Comparison of ENCODE assay signal across 12 cellular contexts in the genomic region with DNA sequence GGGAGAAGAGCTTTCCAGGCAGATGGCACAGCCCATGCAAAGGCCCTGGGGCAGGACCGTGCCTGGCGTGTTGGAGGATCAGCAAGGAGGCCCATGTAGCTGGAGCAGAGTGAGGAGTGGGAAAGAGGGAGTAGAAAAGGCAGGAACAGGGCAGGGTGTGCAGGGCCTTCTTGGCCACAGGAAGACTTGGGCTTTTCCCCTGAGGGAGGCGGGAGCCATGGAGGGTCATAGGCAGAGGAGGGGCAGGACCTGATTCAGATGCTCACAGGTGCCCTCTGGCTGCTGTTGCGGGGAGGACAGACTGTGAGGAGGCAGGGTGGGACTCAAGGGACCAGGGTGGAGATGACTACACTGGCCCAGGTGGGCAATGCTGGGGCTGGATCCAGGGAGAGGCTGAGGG. TPM values are rescaled to one million over a fixed set of nuclear protein-coding genes. Genes with fewer than 3 reads are reported as not detected.
A peak's percentile ranks its signal among the peaks of the same experiment; 100 is the strongest.
DNase-seq lines count a peak whose midpoint lies in the region; ATAC-seq and TF ChIP-seq lines count a peak whose summit lies in the region.
"Had no signal": no experiment of that assay in that cellular context is flagged by ENCODE, and none has a peak within 500 bp of the region (broad histone marks: within the 10 kb centered on the region; RNA-seq: fewer than 3 reads in every experiment).

No MANE protein-coding gene starts in this region.

- no peaks in the 10 kb centered on the region for H3K27me3 ChIP-seq in adrenal gland
- H3K27me3 ChIP-seq: body of pancreas, uterus had no signal

- no peak for ATAC-seq in GM18519 (IDR thresholded peaks at IDR 0.05; ENCODE audit: low FRiP score, unreplicated experiment)
- no peak for ATAC-seq in HG02610 (IDR thresholded peaks at IDR 0.05; ENCODE audit: unreplicated experiment)
- ATAC-seq in HG02840 (IDR thresholded peaks at IDR 0.05; ENCODE audit: low FRiP score, unreplicated experiment), result no peak
- ATAC-seq: body of pancreas had no signal

- TF ChIP-seq CTCF in AG09309 (IDR thresholded peaks at IDR 0.05; ENCODE audit: control insufficient read depth, insufficient read depth, low read depth, low read length, missing control alignments) (peak; percentile 32), GM10248 (IDR thresholded peaks at IDR 0.05; ENCODE audit: control extremely low read depth, extremely low read depth, low read depth, missing control alignments) (no peak), fibroblast of villous mesenchyme (IDR thresholded peaks at IDR 0.05; ENCODE audit: insufficient read depth, low read depth, low read length) (peak; percentile 11), adrenal gland (IDR thresholded peaks at IDR 0.05) (no peak)

- intact Hi-C loops in adrenal gland (cut with DNase I), result no loop called here

- H3K4me3 ChIP-seq in AG09309 (ENCODE audit: control insufficient read depth, low read depth, low read length) (no peak overlapping the region), fibroblast of villous mesenchyme (ENCODE audit: low read depth, low read length) (no peak overlapping the region), adrenal gland (no peak overlapping the region)
- H3K4me3 ChIP-seq: body of pancreas, uterus had no signal

- no peaks in the 10 kb centered on the region for H3K9me3 ChIP-seq in adrenal gland (replicated peaks in 1 of 3)
- H3K9me3 ChIP-seq: body of pancreas, uterus had no signal

- H3K4me1 ChIP-seq in adrenal gland (replicated peaks in 1 of 2), result peaks cover 0 to 8% of the 10 kb centered on the region in 2 donors
- H3K4me1 ChIP-seq: body of pancreas, uterus had no signal

- CTCF ChIA-PET in GM10248 (lab: Yijun Ruan, JAX), result no interaction called here

- no peaks in the 10 kb centered on the region for H3K36me3 ChIP-seq in adrenal gland (replicated peaks in 1 of 2)
- H3K36me3 ChIP-seq: uterus had no signal

- 81 to 94% (median 90%) methylated on average over 4 of the region's 4 CpGs for WGBS in adrenal gland, 4 donors

- POLR2A ChIA-PET in GM10248 (lab: Yijun Ruan, JAX), result no interaction called here

- H3K27ac ChIP-seq in adrenal gland, result no peak overlapping the region
- H3K27ac ChIP-seq: body of pancreas, uterus had no signal

- TF ChIP-seq POLR2A in adrenal gland (IDR thresholded peaks at IDR 0.05), result no peak

- DNase-seq in AG09309 (ENCODE audit: low read depth) (no peak), GM10248 (ENCODE audit: extremely low spot score) (peak; percentile 53), RKO (ENCODE audit: low spot score) (peak; percentile 19), fibroblast of villous mesenchyme (ENCODE audit: low read depth) (no peak), adrenal gland (no peak)
- DNase-seq: activated CD4-positive, alpha-beta T cell treated with anti-CD3 and anti-CD28 coated beads for 1 hour; body of pancreas; NCI-H510A; uterus had no signal

RNA-seq across cellular contexts. Expression of a gene that starts 13.8 kb away (rescaled TPM):
- total RNA-seq in fibroblast of villous mesenchyme, result 114 and 123 TPM in 2 replicates
- 100 to 1,000 TPM in 7 of 8 donors, 10 to 100 TPM in 1; 87.8 to 376 (median 216) TPM for total RNA-seq in adrenal gland
- polyA plus RNA-seq in adrenal gland, result 10 to 100 TPM in 2 of 3 donors, 1 to 10 TPM in 1; 8.8 to 36.7 (median 28.8) TPM

Comparison
In these comparisons a context has a peak if more than half of its experiments do, and no peak if none do; other contexts are left out.
1. DNase-seq: peak in GM10248 (single experiment) and RKO (single experiment); none in AG09309 (single experiment), fibroblast of villous mesenchyme (single experiment) and adrenal gland (0 of 7).
2. CTCF ChIP-seq: peak in AG09309 (single experiment) and fibroblast of villous mesenchyme (single experiment); none in GM10248 (single experiment) and adrenal gland (0 of 6).